18 cellular contexts compared by ENCODE assay signal in genomic region chr15:74962671-74963070, GRCh38. TPM values are rescaled to one million over a fixed set of nuclear protein-coding genes. Genes with fewer than 3 reads are reported as not detected.
DNase-seq lines count a peak whose midpoint lies in the region; ATAC-seq lines count a peak whose summit lies in the region.
"Had no signal": no experiment of that assay in that cellular context is flagged by ENCODE, and none has a peak within 500 bp of the region (broad histone marks: within the 10 kb centered on the region; RNA-seq: fewer than 3 reads in every experiment).

No MANE protein-coding gene starts in this region.

- H3K4me1 Mint-ChIP-seq in activated naive CD8-positive, alpha-beta T cell treated with anti-CD3 and anti-CD28 coated beads, Interleukin-2, amount 50 U/mL, for 24 hours, result peaks cover 38% of the 10 kb centered on the region
- peaks cover 31% of the 10 kb centered on the region for H3K4me1 Mint-ChIP-seq in activated naive CD8-positive, alpha-beta T cell treated with anti-CD3 and anti-CD28 coated beads for 36 hours
- peaks cover 9% of the 10 kb centered on the region for H3K4me1 Mint-ChIP-seq in activated T-helper 17 cell treated with anti-CD3 and anti-CD28 coated beads, Interleukin-2, amount 50 U/mL, for 72 hours
- peaks cover 33% of the 10 kb centered on the region for H3K4me1 Mint-ChIP-seq in stimulated activated effector memory CD8-positive, alpha-beta T cell treated with anti-CD3 and anti-CD28 coated beads, Interleukin-12 subunit alpha, Interleukin-12 subunit beta, amount 100 ng/mL, for 72 hours

- peak overlapping the region; percentile 12 for H3K27ac Mint-ChIP-seq in activated naive CD8-positive, alpha-beta T cell treated with anti-CD3 and anti-CD28 coated beads, Interleukin-2, amount 50 U/mL, for 24 hours
- no peak overlapping the region for H3K27ac Mint-ChIP-seq in activated naive CD8-positive, alpha-beta T cell treated with anti-CD3 and anti-CD28 coated beads for 36 hours
- H3K27ac Mint-ChIP-seq in activated T-helper 17 cell treated with anti-CD3 and anti-CD28 coated beads, Interleukin-2, amount 50 U/mL, for 72 hours, result peak overlapping the region; percentile 67
- H3K27ac Mint-ChIP-seq in stimulated activated effector memory CD8-positive, alpha-beta T cell treated with anti-CD3 and anti-CD28 coated beads, Interleukin-12 subunit alpha, Interleukin-12 subunit beta, amount 100 ng/mL, for 72 hours, result peak overlapping the region; percentile 23
- H3K27ac Mint-ChIP-seq: CD4-positive, alpha-beta memory T cell had no signal

- ATAC-seq in activated naive CD8-positive, alpha-beta T cell treated with anti-CD3 and anti-CD28 coated beads, Interleukin-2, amount 50 U/mL, for 24 hours, result no peak
- no peak for ATAC-seq in activated T-helper 17 cell treated with anti-CD3 and anti-CD28 coated beads, Interleukin-2, amount 50 U/mL, for 72 hours (replicated peaks)
- no peak for ATAC-seq in stimulated activated effector memory CD8-positive, alpha-beta T cell treated with anti-CD3 and anti-CD28 coated beads, Interleukin-12 subunit alpha, Interleukin-12 subunit beta, amount 100 ng/mL, for 72 hours
- no peak for ATAC-seq in HG03108 (IDR thresholded peaks at IDR 0.05; ENCODE audit: unreplicated experiment)

- DNase-seq in activated naive CD8-positive, alpha-beta T cell treated with anti-CD3 and anti-CD28 coated beads, Interleukin-2, amount 50 U/mL, for 24 hours, result no peak
- no peak for DNase-seq in activated naive CD8-positive, alpha-beta T cell treated with anti-CD3 and anti-CD28 coated beads for 36 hours
- DNase-seq in stimulated activated effector memory CD8-positive, alpha-beta T cell treated with anti-CD3 and anti-CD28 coated beads, Interleukin-12 subunit alpha, Interleukin-12 subunit beta, amount 100 ng/mL, for 72 hours (ENCODE audit: low spot score in 2 of 2), result no peak
- DNase-seq in KG1 (lab: John Stamatoyannopoulos, UW), result no peak
- DNase-seq: 8988T; ACHN; AML-193; C1 segment of cervical spinal cord; Calu3; CD4-positive, alpha-beta memory T cell; COR-L47; DMS53; DND-41; GM23248; H7; HCEC 1CT had no signal

- peaks cover 49% of the 10 kb centered on the region for H3K27me3 Mint-ChIP-seq in activated naive CD8-positive, alpha-beta T cell treated with anti-CD3 and anti-CD28 coated beads, Interleukin-2, amount 50 U/mL, for 24 hours
- peaks cover 45% of the 10 kb centered on the region for H3K27me3 Mint-ChIP-seq in activated naive CD8-positive, alpha-beta T cell treated with anti-CD3 and anti-CD28 coated beads for 36 hours
- peaks cover 15% of the 10 kb centered on the region for H3K27me3 Mint-ChIP-seq in activated T-helper 17 cell treated with anti-CD3 and anti-CD28 coated beads, Interleukin-2, amount 50 U/mL, for 72 hours

- H3K36me3 Mint-ChIP-seq in activated naive CD8-positive, alpha-beta T cell treated with anti-CD3 and anti-CD28 coated beads, Interleukin-2, amount 50 U/mL, for 24 hours (ENCODE audit: low read depth), result no peaks in the 10 kb centered on the region
- no peaks in the 10 kb centered on the region for H3K36me3 Mint-ChIP-seq in activated naive CD8-positive, alpha-beta T cell treated with anti-CD3 and anti-CD28 coated beads for 36 hours
- H3K36me3 Mint-ChIP-seq in activated T-helper 17 cell treated with anti-CD3 and anti-CD28 coated beads, Interleukin-2, amount 50 U/mL, for 72 hours (ENCODE audit: low read depth), result no peaks in the 10 kb centered on the region
- peaks cover 4% of the 10 kb centered on the region for H3K36me3 Mint-ChIP-seq in stimulated activated effector memory CD8-positive, alpha-beta T cell treated with anti-CD3 and anti-CD28 coated beads, Interleukin-12 subunit alpha, Interleukin-12 subunit beta, amount 100 ng/mL, for 72 hours
- H3K36me3 Mint-ChIP-seq: CD4-positive, alpha-beta memory T cell had no signal

- H3K9me3 Mint-ChIP-seq in activated naive CD8-positive, alpha-beta T cell treated with anti-CD3 and anti-CD28 coated beads, Interleukin-2, amount 50 U/mL, for 24 hours, result no peaks in the 10 kb centered on the region
- H3K9me3 Mint-ChIP-seq in activated naive CD8-positive, alpha-beta T cell treated with anti-CD3 and anti-CD28 coated beads for 36 hours, result no peaks in the 10 kb centered on the region
- no peaks in the 10 kb centered on the region for H3K9me3 Mint-ChIP-seq in activated T-helper 17 cell treated with anti-CD3 and anti-CD28 coated beads, Interleukin-2, amount 50 U/mL, for 72 hours
- no peaks in the 10 kb centered on the region for H3K9me3 Mint-ChIP-seq in stimulated activated effector memory CD8-positive, alpha-beta T cell treated with anti-CD3 and anti-CD28 coated beads, Interleukin-12 subunit alpha, Interleukin-12 subunit beta, amount 100 ng/mL, for 72 hours
- H3K9me3 Mint-ChIP-seq: CD4-positive, alpha-beta memory T cell had no signal

- no peak overlapping the region for H3K4me3 Mint-ChIP-seq in activated naive CD8-positive, alpha-beta T cell treated with anti-CD3 and anti-CD28 coated beads, Interleukin-2, amount 50 U/mL, for 24 hours
- no peak overlapping the region for H3K4me3 Mint-ChIP-seq in activated naive CD8-positive, alpha-beta T cell treated with anti-CD3 and anti-CD28 coated beads for 36 hours
- no peak overlapping the region for H3K4me3 Mint-ChIP-seq in activated T-helper 17 cell treated with anti-CD3 and anti-CD28 coated beads, Interleukin-2, amount 50 U/mL, for 72 hours
- H3K4me3 Mint-ChIP-seq in stimulated activated effector memory CD8-positive, alpha-beta T cell treated with anti-CD3 and anti-CD28 coated beads, Interleukin-12 subunit alpha, Interleukin-12 subunit beta, amount 100 ng/mL, for 72 hours, result no peak overlapping the region

RNA-seq across cellular contexts. Expression of gene RPP25, which starts 6.1 kb away (rescaled TPM):
- total RNA-seq in activated naive CD8-positive, alpha-beta T cell treated with anti-CD3 and anti-CD28 coated beads for 36 hours, result 1 to 10 TPM; 9.4 to 10.0 TPM
- 1 to 10 TPM; 2.4 to 9.6 TPM for total RNA-seq in activated T-helper 17 cell treated with anti-CD3 and anti-CD28 coated beads, Interleukin-2, amount 50 U/mL, for 72 hours

RNA-seq across cellular contexts. Expression of gene COX5A, which starts 24.8 kb away (rescaled TPM):
- 100 to 1,000 TPM; 352 to 363 TPM for total RNA-seq in activated naive CD8-positive, alpha-beta T cell treated with anti-CD3 and anti-CD28 coated beads for 36 hours
- total RNA-seq in activated T-helper 17 cell treated with anti-CD3 and anti-CD28 coated beads, Interleukin-2, amount 50 U/mL, for 72 hours, result 100 to 1,000 TPM; 242 to 337 TPM

RNA-seq across cellular contexts. Expression of gene SCAMP5, which starts 32.7 kb away (rescaled TPM):
- total RNA-seq in activated naive CD8-positive, alpha-beta T cell treated with anti-CD3 and anti-CD28 coated beads for 36 hours, result under 1 TPM; 0.44 to 0.58 TPM
- 1 to 10 TPM; 5.1 to 5.3 TPM for total RNA-seq in activated T-helper 17 cell treated with anti-CD3 and anti-CD28 coated beads, Interleukin-2, amount 50 U/mL, for 72 hours

RNA-seq across cellular contexts. Expression of gene FAM219B, which starts 56.0 kb away (rescaled TPM):
- total RNA-seq in activated naive CD8-positive, alpha-beta T cell treated with anti-CD3 and anti-CD28 coated beads for 36 hours, result 10 to 100 TPM; 31.5 to 37.6 TPM
- 10 to 100 TPM; 65.6 to 98.3 TPM for total RNA-seq in activated T-helper 17 cell treated with anti-CD3 and anti-CD28 coated beads, Interleukin-2, amount 50 U/mL, for 72 hours
